Comparison of ENCODE assay signal across 12 cellular contexts in genomic region chr12:113437729-113438100, GRCh38. TPM values are rescaled to one million over a fixed set of nuclear protein-coding genes. Genes with fewer than 3 reads are reported as not detected.
"Had no signal": no experiment of that assay in that cellular context is flagged by ENCODE, and none has a peak within 500 bp of the region (broad histone marks: within the 10 kb centered on the region; RNA-seq: fewer than 3 reads in every experiment).

No MANE protein-coding gene starts in this region.

- H3K27ac ChIP-seq: GM23248, HL-60, KMS-11 had no signal

- H3K4me1 Mint-ChIP-seq: IgD-negative memory B cell had no signal

- DNase-seq: GM23248, GOT3, H9, HCEC 1CT, HFFc6, KBM-7 had no signal

- H3K4me3 Mint-ChIP-seq: H9, HFFc6, IgD-negative memory B cell had no signal

- H3K9me3 Mint-ChIP-seq: H9, HFFc6, IgD-negative memory B cell had no signal

- ATAC-seq: HepG2 had no signal

- H3K36me3 Mint-ChIP-seq: IgD-negative memory B cell had no signal

- H3K9ac ChIP-seq: GM23248, KMS-11 had no signal

- FAIRE-seq: H54, HepG2 had no signal

- H3K27ac Mint-ChIP-seq: H9, HFFc6, IgD-negative memory B cell had no signal

- H3K4me3 ChIP-seq: GM23248 had no signal

RNA-seq across cellular contexts. Expression of gene LHX5, which starts 34.0 kb away (rescaled TPM):
- total RNA-seq: GM23248, HepG2, HFFc6, HT1080 had no signal
- polyA plus RNA-seq: GM23248, HepG2, IgD-negative memory B cell had no signal

RNA-seq across cellular contexts. Expression of gene SDS, which starts 34.0 kb away (rescaled TPM):
- total RNA-seq: GM23248, H9, HepG2, HFFc6 had no signal
- polyA plus RNA-seq: GM23248, HepG2, IgD-negative memory B cell had no signal
